ENCODE assay signal across 19 cellular contexts in genomic region chr3:13134166-13134878, GRCh38.
"Had no signal": no experiment of that assay in that cellular context is flagged by ENCODE, and none has a peak within 500 bp of the region (broad histone marks: within the 10 kb centered on the region; RNA-seq: fewer than 3 reads in every experiment).

No MANE protein-coding gene starts in this region.

- ATAC-seq: activated CD4-positive, alpha-beta T cell treated with anti-CD3 and anti-CD28 coated beads for 36 hours; gastrocnemius medialis; left ventricle myocardium superior; SK-N-SH treated with all-trans-retinoic acid at 6 μM for 48 hours; stimulated activated naive CD8-positive, alpha-beta T cell treated with anti-CD3 and anti-CD28 coated beads, Interleukin-15, amount 100 ng/mL, for 72 hours had no signal

- H3K27me3 ChIP-seq: brain microvascular endothelial cell, gastrocnemius medialis, uterus had no signal

- H3K36me3 Mint-ChIP-seq: activated CD4-positive, alpha-beta memory T cell treated with anti-CD3 and anti-CD28 coated beads for 36 hours; activated naive CD8-positive, alpha-beta T cell treated with anti-CD3 and anti-CD28 coated beads for 36 hours; natural killer cell treated with Interleukin-12 subunit alpha and Interleukin-12 subunit beta and Interleukin-15 and Interleukin-18, amount 100 ng/mL, for 72 hours had no signal

- H3K4me3 ChIP-seq: gastrocnemius medialis, prostate gland, spleen, thoracic aorta, uterus had no signal

- H3K9me3 ChIP-seq: gastrocnemius medialis, prostate gland, spleen, thoracic aorta, uterus had no signal

- H3K4me1 ChIP-seq: gastrocnemius medialis, prostate gland, uterus had no signal

- H3K9me3 Mint-ChIP-seq: activated CD4-positive, alpha-beta memory T cell treated with anti-CD3 and anti-CD28 coated beads for 36 hours; activated naive CD8-positive, alpha-beta T cell treated with anti-CD3 and anti-CD28 coated beads for 36 hours; dendritic cell treated with granulocyte-macrophage colony-stimulating factor and Interleukin-4, amounts not matched to agents 40 ng/mL and 50 ng/mL, for 4 days; natural killer cell treated with Interleukin-12 subunit alpha and Interleukin-12 subunit beta and Interleukin-15 and Interleukin-18, amount 100 ng/mL, for 72 hours; stimulated activated naive CD8-positive, alpha-beta T cell treated with anti-CD3 and anti-CD28 coated beads, Interleukin-15, amount 100 ng/mL, for 72 hours had no signal

- DNase-seq: activated CD4-positive, alpha-beta memory T cell treated with anti-CD3 and anti-CD28 coated beads for 36 hours; activated CD4-positive, alpha-beta T cell treated with anti-CD3 and anti-CD28 coated beads for 36 hours; activated naive CD8-positive, alpha-beta T cell treated with anti-CD3 and anti-CD28 coated beads for 36 hours; anterior cingulate cortex; brain microvascular endothelial cell; gastrocnemius medialis; left ventricle myocardium superior; mesendoderm; nucleus accumbens; stimulated activated CD4-positive, alpha-beta T cell treated with anti-CD3 and anti-CD28 coated beads, Interleukin-1b, Interleukin-23, amount 100 ng/mL, for 48 hours; stimulated activated naive CD8-positive, alpha-beta T cell treated with anti-CD3 and anti-CD28 coated beads, Interleukin-15, amount 100 ng/mL, for 72 hours had no signal

- H3K36me3 ChIP-seq: brain microvascular endothelial cell, gastrocnemius medialis, prostate gland, spleen, thoracic aorta, uterus had no signal

- H3K27ac ChIP-seq: brain microvascular endothelial cell, gastrocnemius medialis, prostate gland, spleen, thoracic aorta, uterus, VCaP had no signal

- H3K4me1 Mint-ChIP-seq: activated CD4-positive, alpha-beta T cell treated with anti-CD3 and anti-CD28 coated beads for 36 hours had no signal

- H3K4me3 Mint-ChIP-seq: activated CD4-positive, alpha-beta memory T cell treated with anti-CD3 and anti-CD28 coated beads for 36 hours; activated CD4-positive, alpha-beta T cell treated with anti-CD3 and anti-CD28 coated beads for 36 hours; activated naive CD8-positive, alpha-beta T cell treated with anti-CD3 and anti-CD28 coated beads for 36 hours; dendritic cell treated with granulocyte-macrophage colony-stimulating factor and Interleukin-4, amounts not matched to agents 40 ng/mL and 50 ng/mL, for 4 days; natural killer cell treated with Interleukin-12 subunit alpha and Interleukin-12 subunit beta and Interleukin-15 and Interleukin-18, amount 100 ng/mL, for 72 hours; stimulated activated naive CD8-positive, alpha-beta T cell treated with anti-CD3 and anti-CD28 coated beads, Interleukin-15, amount 100 ng/mL, for 72 hours had no signal

- H3K27ac Mint-ChIP-seq: activated CD4-positive, alpha-beta memory T cell treated with anti-CD3 and anti-CD28 coated beads for 36 hours; activated CD4-positive, alpha-beta T cell treated with anti-CD3 and anti-CD28 coated beads for 36 hours; activated naive CD8-positive, alpha-beta T cell treated with anti-CD3 and anti-CD28 coated beads for 36 hours; dendritic cell treated with granulocyte-macrophage colony-stimulating factor and Interleukin-4, amounts not matched to agents 40 ng/mL and 50 ng/mL, for 4 days; natural killer cell treated with Interleukin-12 subunit alpha and Interleukin-12 subunit beta and Interleukin-15 and Interleukin-18, amount 100 ng/mL, for 72 hours had no signal

- H3K27me3 Mint-ChIP-seq: activated naive CD8-positive, alpha-beta T cell treated with anti-CD3 and anti-CD28 coated beads for 36 hours had no signal
